ENCODE assay signal across 8 cellular contexts in the genomic region with DNA sequence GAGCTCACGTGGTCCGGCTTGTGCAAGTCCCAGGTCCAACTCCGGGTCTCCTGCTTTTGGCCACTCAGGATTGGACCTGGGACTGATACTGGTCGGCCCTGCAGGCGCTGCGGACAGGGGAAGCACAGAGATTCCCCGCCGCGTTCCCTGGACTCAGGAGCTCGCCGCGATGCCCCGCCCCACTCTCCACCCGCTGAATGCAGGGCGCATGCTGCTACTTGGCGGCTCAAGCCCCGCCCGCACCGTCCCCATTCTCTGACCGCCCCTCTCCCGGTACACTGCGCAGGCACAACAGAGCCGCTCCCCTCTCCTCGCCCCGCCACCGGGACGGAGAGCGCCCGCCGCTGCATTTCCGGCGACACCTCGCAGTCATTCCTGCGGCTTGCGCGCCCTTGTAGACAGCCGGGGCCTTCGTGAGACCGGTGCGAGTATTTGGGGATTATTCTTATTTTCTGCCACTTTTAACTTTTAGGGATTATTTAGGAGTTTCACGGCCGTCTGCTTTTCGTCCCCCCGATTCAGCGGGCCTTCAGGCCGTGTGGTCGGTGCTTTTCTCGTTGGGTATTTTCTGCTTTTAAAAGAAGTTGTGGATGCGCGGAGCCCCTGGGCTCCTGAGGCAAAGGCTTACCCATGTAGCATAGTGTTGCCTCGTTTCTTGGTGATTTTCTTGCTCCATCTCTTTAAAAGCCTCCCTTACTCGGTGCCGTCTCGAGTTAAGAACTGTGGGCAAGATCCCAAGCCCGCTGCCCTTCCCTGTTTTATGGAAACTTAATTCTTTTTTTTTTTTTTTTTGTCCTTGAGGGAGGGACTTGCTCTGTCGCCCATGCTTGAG. TPM values are rescaled to one million over a fixed set of nuclear protein-coding genes. Genes with fewer than 3 reads are reported as not detected.
DNase-seq lines count a peak whose midpoint lies in the region; ATAC-seq, FAIRE-seq and TF ChIP-seq lines count a peak whose summit lies in the region.

A gene (plus strand): TSS at position 251 of the 832 bp plus-strand sequence. CDS start 1,544 bp downstream, outside the sequence.

- TSS peak; percentile 61 for BruUV-seq in mammary epithelial cell (replicated peaks; lab: Mats Ljungman, UMichigan)

- intact Hi-C loops in mammary epithelial cell (cut with micrococcal nuclease): loop anchor here (1.0 kb wide), 4 partner anchors 11 to 36 kb away; a partner anchor contains a TSS

- CTCF ChIA-PET in A549 (lab: Yijun Ruan, JAX) (interaction anchor here (0.6 to 1.6 kb wide), 3 partner anchors 12 to 78 kb away, joined by 3 to 4 read pairs (median 3); a partner anchor contains a TSS), mammary epithelial cell (lab: Charles Lee; ENCODE audit: low non-redundant PET) (interaction anchor here (0.6 to 0.7 kb wide), 3 partner anchors 15 to 323 kb away, joined by 3 read pairs; no protein-coding TSS in a partner anchor)

- 1% methylated on average over 45 of the region's 56 CpGs for WGBS in A549 (ENCODE audit: missing lambda C conversion rate)
- 2% methylated on average over 41 of the region's 56 CpGs for WGBS in mammary epithelial cell (ENCODE audit: low coverage, missing lambda C conversion rate)
- 1 to 2% (median 1%) methylated on average over 45 to 56 of the region's 56 CpGs for WGBS in small intestine, 3 donors

- in situ Hi-C loops in mammary epithelial cell (cut with MboI; ENCODE audit: low sequenced_read_pairs in 2 of 2): no loop called here

- TF ChIP-seq CTCF in A549 (IDR thresholded peaks at IDR 0.05) (no peak), WERI-Rb-1 (IDR thresholded peaks at IDR 0.05; ENCODE audit: low read depth, low read length) (no peak), mammary epithelial cell (conservative IDR thresholded peaks at IDR 0.05 in 1 of 2, IDR thresholded peaks at IDR 0.05 in 1 of 2; ENCODE audit: extremely low read depth in 1 of 2, insufficient read depth in 1 of 2, low read depth in 1 of 2, low read length in 2 of 2) (no peak)

- ATAC-seq in A549 (peak; percentile 99), GM18867 (IDR thresholded peaks at IDR 0.05; ENCODE audit: unreplicated experiment) (peak; percentile 92), HG03103 (IDR thresholded peaks at IDR 0.05; ENCODE audit: low read depth, unreplicated experiment) (peak; percentile 98)

- peak; percentile 91 to 97 for DNase-seq in A549 (ENCODE audit: low read depth in 1 of 2, low spot score in 1 of 2)
- DNase-seq in NCI-H2171 treated with DMSO at 0.1 percent for 48 hours (lab: John Stamatoyannopoulos, UW): peak; percentile 92
- DNase-seq in WERI-Rb-1: peak; percentile 100
- DNase-seq in mammary epithelial cell: peak; percentile 97
- DNase-seq in small intestine: peak; percentile 98

- no peak for FAIRE-seq in A549 (lab: Jason Lieb, UNC)
- FAIRE-seq in small intestine (lab: Jason Lieb, UNC): no peak

- no peak for TF ChIP-seq EP300 in A549 (IDR thresholded peaks at IDR 0.05)

- H3K27me3 ChIP-seq in WERI-Rb-1 (ENCODE audit: insufficient read depth, low read depth, severe bottlenecking): no peaks in the 10 kb centered on the region
- H3K27me3 ChIP-seq in mammary epithelial cell (ENCODE audit: insufficient read depth, low read length): no peaks in the 10 kb centered on the region
- H3K27me3 ChIP-seq in iPS-20b (ENCODE audit: insufficient read depth, low read length): no peaks in the 10 kb centered on the region
- no peaks in the 10 kb centered on the region for H3K27me3 ChIP-seq in small intestine (ENCODE audit: control insufficient read depth in 2 of 2, insufficient read depth in 2 of 2, low read length in 2 of 2)

- H3K36me3 ChIP-seq in WERI-Rb-1 (peaks cover 31% of the 10 kb centered on the region), mammary epithelial cell (ENCODE audit: insufficient read depth, low read length) (peaks cover 5% of the 10 kb centered on the region), iPS-20b (ENCODE audit: insufficient read depth, low read depth, low read length) (peaks cover 21% of the 10 kb centered on the region), small intestine (ENCODE audit: control insufficient read depth in 2 of 2, insufficient read depth in 2 of 2, low read length in 2 of 2) (peaks cover 2 to 4% of the 10 kb centered on the region in 2 donors)

- POLR2A ChIA-PET in A549 (lab: Yijun Ruan, JAX): interaction anchor here (0.8 to 2.2 kb wide), 14 partner anchors 11 to 244 kb away, joined by 3 to 31 read pairs (median 4); a partner anchor contains a TSS

- H3K4me1 ChIP-seq in A549 (peaks cover 17% of the 10 kb centered on the region), mammary epithelial cell (ENCODE audit: insufficient read depth, low read length) (peaks cover 27% of the 10 kb centered on the region), iPS-20b (ENCODE audit: insufficient read depth, low read length) (peaks cover 11% of the 10 kb centered on the region), small intestine (ENCODE audit: control insufficient read depth in 2 of 2, insufficient read depth in 1 of 2, low read depth in 1 of 2, low read length in 1 of 2) (peaks cover 3 to 6% of the 10 kb centered on the region in 2 donors)

- H3K79me2 ChIP-seq in mammary epithelial cell (ENCODE audit: insufficient read depth, low read length): peaks cover 34% of the 10 kb centered on the region

- H3K9ac ChIP-seq in mammary epithelial cell (ENCODE audit: insufficient read depth, low read length): peak within 1 kb of the TSS; percentile 94
- peak within 1 kb of the TSS; percentile 100 for H3K9ac ChIP-seq in iPS-20b (ENCODE audit: low read depth, low read length)

- peak within 1 kb of the TSS; percentile 91 for H2AFZ ChIP-seq in mammary epithelial cell (ENCODE audit: low read depth, low read length)

- peak within 1 kb of the TSS; percentile 68 for H3K4me3 ChIP-seq in A549
- H3K4me3 ChIP-seq in WERI-Rb-1 (ENCODE audit: low read depth, low read length): peak within 1 kb of the TSS; percentile 68
- H3K4me3 ChIP-seq in mammary epithelial cell (replicated peaks in 1 of 3; ENCODE audit: insufficient read depth in 1 of 3, low read depth in 2 of 3, low read length in 3 of 3): peak within 1 kb of the TSS; percentile 76 to 92 (median 81)
- H3K4me3 ChIP-seq in iPS-20b (ENCODE audit: low read length): peak within 1 kb of the TSS; percentile 98
- peak within 1 kb of the TSS; percentile 38 to 75 for H3K4me3 ChIP-seq in small intestine (ENCODE audit: low read depth in 1 of 2, low read length in 2 of 2)

- H3K9me3 ChIP-seq in A549 (peaks cover 6% of the 10 kb centered on the region; the same call in 1 of the 3 replicates), WERI-Rb-1 (ENCODE audit: severe bottlenecking) (peaks cover 20% of the 10 kb centered on the region), mammary epithelial cell (replicated peaks; ENCODE audit: insufficient read depth, low read length) (peaks cover 17% of the 10 kb centered on the region), iPS-20b (ENCODE audit: insufficient read depth, low read depth, low read length) (no peaks in the 10 kb centered on the region; the same call in 1 of the 2 replicates), small intestine (ENCODE audit: control insufficient read depth, low read depth) (no peaks in the 10 kb centered on the region)

- H3K27ac ChIP-seq in A549 (peak within 1 kb of the TSS; percentile 95), WERI-Rb-1 (peak within 1 kb of the TSS; percentile 88), mammary epithelial cell (ENCODE audit: insufficient read depth, low read depth, low read length) (peak within 1 kb of the TSS; percentile 91), iPS-20b (ENCODE audit: low read length) (peak within 1 kb of the TSS; percentile 73), small intestine (ENCODE audit: low read depth in 1 of 2, low read length in 1 of 2) (peak within 1 kb of the TSS; percentile 74 to 85)

- dilution Hi-C loops in mammary epithelial cell (cut with HindIII; ENCODE audit: low sequenced_read_pairs): no loop called here

- H4K20me1 ChIP-seq in mammary epithelial cell (ENCODE audit: insufficient read depth, low read length): no peaks in the 10 kb centered on the region

- peak; percentile 67 for TF ChIP-seq POLR2A in A549 (IDR thresholded peaks at IDR 0.05; ENCODE audit: low read length)

- H3K4me2 ChIP-seq in A549: peak within 1 kb of the TSS; percentile 95
- peak within 1 kb of the TSS; percentile 84 for H3K4me2 ChIP-seq in mammary epithelial cell (ENCODE audit: insufficient read depth, low read depth, low read length)

- TF ChIP-seq RAD21 in A549 (conservative IDR thresholded peaks at IDR 0.05 in 1 of 2, IDR thresholded peaks at IDR 0.05 in 1 of 2): no peak

TF ChIP-seq in A549, 52 proteins besides CTCF, POLR2A, EP300 and RAD21 (continues in another document):
- peak; percentile 59 to 78; a peak in 2 of 4 replicates for TF ChIP-seq CEBPB (IDR thresholded peaks at IDR 0.05)
- no peak for TF ChIP-seq ESRRA (IDR thresholded peaks at IDR 0.05; ENCODE audit: borderline replicate concordance, low read length)
- TF ChIP-seq, protein P1, sequence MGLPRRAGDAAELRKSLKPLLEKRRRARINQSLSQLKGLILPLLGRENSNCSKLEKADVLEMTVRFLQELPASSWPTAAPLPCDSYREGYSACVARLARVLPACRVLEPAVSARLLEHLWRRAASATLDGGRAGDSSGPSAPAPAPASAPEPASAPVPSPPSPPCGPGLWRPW (IDR thresholded peaks at IDR 0.05): no peak
- no peak for TF ChIP-seq NPAS2 (CRISPR knock-in tag; IDR thresholded peaks at IDR 0.05; ENCODE audit: borderline replicate concordance)
- no peak for TF ChIP-seq FOSL2 (IDR thresholded peaks at IDR 0.05)
- no peak for TF ChIP-seq FOSL2 (CRISPR knock-in tag; IDR thresholded peaks at IDR 0.05)
- TF ChIP-seq JUN (IDR thresholded peaks at IDR 0.05): peak; percentile 37 to 38; a peak in 1 of 5 replicates
- TF ChIP-seq, protein P2, sequence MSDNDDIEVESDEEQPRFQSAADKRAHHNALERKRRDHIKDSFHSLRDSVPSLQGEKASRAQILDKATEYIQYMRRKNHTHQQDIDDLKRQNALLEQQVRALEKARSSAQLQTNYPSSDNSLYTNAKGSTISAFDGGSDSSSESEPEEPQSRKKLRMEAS (IDR thresholded peaks at IDR 0.05): peak; percentile 88

RNA-seq across cellular contexts. Expression of the gene that starts here (rescaled TPM):
- polyA plus RNA-seq in A549 (2011; rRNA removed) (173 and 230 TPM in 2 replicates), A549 (2017; fragmentation: RNase III; extraction: RNeasy Plus Mini Kit Qiagen cat#74134 plus additional on column Dnase treatment) (152 to 178 TPM (median 161 TPM) in 3 replicates), mammary epithelial cell (168 TPM), small intestine (100 to 1,000 TPM; 105 to 144 (median 137) TPM)
- 185 and 217 TPM in 2 replicates for polyA plus RNA-seq in A549 (2012; cell fraction: cytosol; rRNA removed)
- polyA plus RNA-seq in A549 (2012; cell fraction: nucleus; rRNA removed): 111 and 117 TPM in 2 replicates
- 40.2 and 46.0 TPM in 2 replicates for polyA minus RNA-seq in A549 (2011; rRNA and poly(A)+ RNA removed)
- 100 to 1,000 TPM in 1 of 2 donors, 10 to 100 TPM in 1; 90.0 to 113 TPM for total RNA-seq in mammary epithelial cell
- polyA minus RNA-seq in mammary epithelial cell: 42.8 TPM

Comparison
In these comparisons a context has a peak if more than half of its experiments do, and no peak if none do; other contexts are left out.
1. Peak in every context shown above with its lines: DNase-seq, ATAC-seq, H3K4me3 ChIP-seq and H3K27ac ChIP-seq.